1 cellular context compared by ENCODE assay signal in the genomic region with DNA sequence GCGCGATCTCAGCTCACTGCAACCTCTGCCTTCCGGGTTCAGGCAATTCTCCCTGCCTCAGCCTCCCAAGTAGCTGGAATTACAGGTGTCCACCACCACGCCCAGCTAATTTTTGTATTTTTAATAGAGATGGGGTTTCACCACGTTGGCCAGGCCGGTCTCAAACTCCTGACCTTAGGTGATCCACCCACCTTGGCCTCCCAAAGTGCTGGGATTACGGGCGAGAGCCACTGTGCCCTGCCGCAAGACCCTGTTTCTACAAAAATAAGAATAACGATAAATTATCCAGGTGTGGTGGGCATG. TPM values are rescaled to one million over a fixed set of nuclear protein-coding genes. Genes with fewer than 3 reads are reported as not detected.
"Had no signal": no experiment of that assay in that cellular context is flagged by ENCODE, and none has a peak within 500 bp of the region (broad histone marks: within the 10 kb centered on the region; RNA-seq: fewer than 3 reads in every experiment).

No MANE protein-coding gene starts in this region.

RNA-seq across cellular contexts. Expression of a gene that starts 16.4 kb away (rescaled TPM):
- total RNA-seq: neural crest cell had no signal
